ENCODE assay signal across 2 cellular contexts in the genomic region with DNA sequence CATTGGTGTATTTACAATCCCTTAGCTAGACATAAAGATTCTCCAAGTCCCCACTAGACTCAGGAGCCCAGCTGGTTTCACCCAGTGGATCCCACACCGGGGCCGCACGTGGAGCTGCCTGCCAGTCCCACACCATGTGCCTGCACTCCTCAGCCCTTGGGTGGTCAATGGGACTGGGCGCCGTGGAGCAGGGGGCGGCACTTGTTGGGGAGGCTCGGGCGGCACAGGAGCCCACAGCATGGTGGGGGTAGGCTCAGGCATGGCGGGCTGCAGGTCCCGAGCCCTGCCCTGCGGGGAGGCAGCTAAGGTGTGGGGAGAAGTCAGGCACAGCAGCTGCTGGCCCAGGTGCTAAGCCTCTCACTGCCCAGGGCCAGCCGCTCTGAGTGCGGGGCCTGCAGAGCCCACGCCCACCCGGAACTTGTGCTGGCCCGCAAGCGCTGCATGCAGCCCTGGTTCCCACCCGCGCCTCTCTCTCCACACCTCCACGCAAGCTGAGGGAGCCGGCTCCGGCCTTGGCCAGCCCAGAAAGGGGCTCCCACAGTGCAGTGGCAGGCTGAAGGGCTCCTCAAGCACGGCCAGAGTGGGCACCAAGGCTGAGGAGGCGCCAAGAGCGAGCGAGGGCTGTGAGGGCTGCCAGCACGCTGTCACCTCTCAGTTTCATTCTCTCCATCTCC. TPM values are rescaled to one million over a fixed set of nuclear protein-coding genes. Genes with fewer than 3 reads are reported as not detected.
"Had no signal": no experiment of that assay in that cellular context is flagged by ENCODE, and none has a peak within 500 bp of the region (broad histone marks: within the 10 kb centered on the region; RNA-seq: fewer than 3 reads in every experiment).

No MANE protein-coding gene starts in this region.

RNA-seq across cellular contexts. Expression of a gene that starts 6.3 kb away (rescaled TPM):
- total RNA-seq: kidney epithelial cell had no signal
- polyA plus RNA-seq: immature natural killer cell had no signal
